Comparison of ENCODE assay signal across 28 cellular contexts in genomic region chr9:134740071-134740470, GRCh38.
"Had no signal": no experiment of that assay in that cellular context is flagged by ENCODE, and none has a peak within 500 bp of the region (broad histone marks: within the 10 kb centered on the region; RNA-seq: fewer than 3 reads in every experiment).

No MANE protein-coding gene starts in this region.

- H3K9ac ChIP-seq: KMS-11, SK-N-SH had no signal

- H3K27ac ChIP-seq: KMS-11, PC-9, SJCRH30 had no signal

- FAIRE-seq: RCC 7860 had no signal

- DNase-seq: Karpas-422, MM.1S, MV-4-11, NCI-H1092, NCI-H1105, NCI-H1417 treated with DMSO at 0.1 percent for 48 hours, NCI-H1436 treated with DMSO at 0.1 percent for 48 hours, NCI-H1694 treated with DMSO at 0.1 percent for 48 hours, NCI-H187 treated with DMSO at 0.1 percent for 48 hours, NCI-H2029, NCI-H2081, NCI-H2171 treated with DMSO at 0.1 percent for 48 hours, NCI-H2227 treated with DMSO at 0.1 percent for 48 hours, NCI-H345, NCI-H446, NCI-H510A treated with DMSO at 0.1 percent for 48 hours, NCI-H524 treated with DMSO at 0.1 percent for 48 hours, NCI-H526 treated with DMSO at 0.1 percent for 48 hours, NCI-H774, PC-9, SHP77, SIG-M5, SJCRH30, SK-N-SH, SW 1271 had no signal

- ATAC-seq: Right ventricle myocardium inferior had no signal

- H2AFZ ChIP-seq: PC-9 had no signal

- H3K9me3 ChIP-seq: SJCRH30, SK-N-SH had no signal

- H3K4me2 ChIP-seq: KMS-11, PC-9, SK-N-SH had no signal

- H3K27me3 ChIP-seq: SJCRH30 had no signal

- H3K4me3 ChIP-seq: PC-9, SJCRH30 had no signal
